8 cellular contexts compared by ENCODE assay signal in genomic region chr7:116953727-116954442, GRCh38. TPM values are rescaled to one million over a fixed set of nuclear protein-coding genes. Genes with fewer than 3 reads are reported as not detected.
DNase-seq lines count a peak whose midpoint lies in the region; ATAC-seq and TF ChIP-seq lines count a peak whose summit lies in the region.

No MANE protein-coding gene starts in this region.

- DNase-seq in AG10803 (ENCODE audit: low read depth) (peak; percentile 84), NCI-H2171 treated with DMSO at 0.1 percent for 48 hours (lab: John Stamatoyannopoulos, UW) (peak; percentile 83), endothelial cell (ENCODE audit: low spot score) (peak; percentile 56), mesenchymal stem cell (peak; percentile 92)
- DNase-seq in activated CD4-positive, alpha-beta T cell treated with anti-CD3 and anti-CD28 coated beads, Interleukin-2, amount 50 U/mL, for 4 hours: peak; percentile 12 to 13

- peak overlapping the region; percentile 68 to 92 for H3K14ac ChIP-seq in mesenchymal stem cell (ENCODE audit: low read length in 2 of 2)

- TF ChIP-seq CTCF in AG10803 (conservative IDR thresholded peaks at IDR 0.05; ENCODE audit: low read length) (no peak), endothelial cell (IDR thresholded peaks at IDR 0.05; ENCODE audit: unreplicated experiment) (no peak)

- peak overlapping the region; percentile 40 for H2BK15ac ChIP-seq in mesenchymal stem cell (ENCODE audit: low read depth, poor library complexity, severe bottlenecking)

- peak overlapping the region; percentile 73 for H3K4me3 ChIP-seq in AG10803 (ENCODE audit: low read length)
- H3K4me3 ChIP-seq in mesenchymal stem cell (ENCODE audit: insufficient read depth in 1 of 2, low read depth in 1 of 2, low read length in 2 of 2): peak overlapping the region; percentile 88

- H3K4ac ChIP-seq in mesenchymal stem cell (ENCODE audit: low read depth in 1 of 2, low read length in 2 of 2): peak overlapping the region; percentile 71 to 88

- peaks cover 13% of the 10 kb centered on the region for H3K36me3 Mint-ChIP-seq in endothelial cell (ENCODE audit: low read depth, unreplicated experiment)
- no peaks in the 10 kb centered on the region for H3K36me3 Mint-ChIP-seq in stimulated activated memory B cell treated with anti-CD40 and anti-IgM and Interleukin-4, amounts not matched to agents 10 μg/mL and 1 μg/mL and 100 μg/mL, for 72 hours

- peak overlapping the region; percentile 83 for H3K4me2 ChIP-seq in mesenchymal stem cell (ENCODE audit: low read length, poor library complexity, severe bottlenecking)

- H4K8ac ChIP-seq in mesenchymal stem cell (ENCODE audit: low read length): peak overlapping the region; percentile 94

- under 1% methylated on average over 75 of the region's 89 CpGs for WGBS in mesenchymal stem cell

- ATAC-seq in GM18517 (IDR thresholded peaks at IDR 0.05; ENCODE audit: unreplicated experiment) (peak; percentile 31), HG02981 (IDR thresholded peaks at IDR 0.05; ENCODE audit: unreplicated experiment) (peak; percentile 35)
- ATAC-seq in stimulated activated memory B cell treated with anti-CD40 and anti-IgM and Interleukin-4, amounts not matched to agents 10 μg/mL and 1 μg/mL and 100 μg/mL, for 72 hours: peak; percentile 77

- H4K91ac ChIP-seq in mesenchymal stem cell (ENCODE audit: low read length): peak overlapping the region; percentile 73

- H3K27ac ChIP-seq in mesenchymal stem cell (ENCODE audit: low read length, poor library complexity, severe bottlenecking): peak overlapping the region; percentile 100

- peak overlapping the region; percentile 97 for H2BK120ac ChIP-seq in mesenchymal stem cell (ENCODE audit: low read depth, low read length)

- H3K9me3 Mint-ChIP-seq in endothelial cell (ENCODE audit: unreplicated experiment): no peaks in the 10 kb centered on the region
- H3K9me3 Mint-ChIP-seq in stimulated activated memory B cell treated with anti-CD40 and anti-IgM and Interleukin-4, amounts not matched to agents 10 μg/mL and 1 μg/mL and 100 μg/mL, for 72 hours: no peaks in the 10 kb centered on the region

- no peak overlapping the region for H2BK12ac ChIP-seq in mesenchymal stem cell (ENCODE audit: low read length in 2 of 2)

- peaks cover 4% of the 10 kb centered on the region for H3K4me1 ChIP-seq in mesenchymal stem cell (ENCODE audit: control insufficient read depth, insufficient read depth, low read depth, low read length)

- peak overlapping the region in 1 of 2 experiments; percentile 6 for H3K23ac ChIP-seq in mesenchymal stem cell (ENCODE audit: low read length in 2 of 2)

- peak overlapping the region; percentile 93 for H2AFZ ChIP-seq in mesenchymal stem cell (ENCODE audit: low read depth, low read length)

- H2BK5ac ChIP-seq in mesenchymal stem cell (ENCODE audit: low read depth, low read length, poor library complexity, severe bottlenecking): peak overlapping the region; percentile 94

- peak overlapping the region; percentile 96 for H3K9ac ChIP-seq in mesenchymal stem cell (ENCODE audit: low read length)

- H2AK5ac ChIP-seq in mesenchymal stem cell (ENCODE audit: low read length, severe bottlenecking): no peak overlapping the region

- H3K4me3 Mint-ChIP-seq in endothelial cell (ENCODE audit: unreplicated experiment): peak overlapping the region; percentile 99
- peak overlapping the region; percentile 89 for H3K4me3 Mint-ChIP-seq in stimulated activated memory B cell treated with anti-CD40 and anti-IgM and Interleukin-4, amounts not matched to agents 10 μg/mL and 1 μg/mL and 100 μg/mL, for 72 hours

- no peaks in the 10 kb centered on the region for H3K27me3 ChIP-seq in mesenchymal stem cell (ENCODE audit: control insufficient read depth in 1 of 2, insufficient read depth in 1 of 2, low read length in 2 of 2)

- no peaks in the 10 kb centered on the region for H3K9me3 ChIP-seq in mesenchymal stem cell (ENCODE audit: control insufficient read depth, low read length)

- peak overlapping the region; percentile 96 to 98 for H3K18ac ChIP-seq in mesenchymal stem cell (ENCODE audit: low read depth in 1 of 2, low read length in 2 of 2)

- H3K27me3 Mint-ChIP-seq in endothelial cell (ENCODE audit: unreplicated experiment): peaks cover 14% of the 10 kb centered on the region
- no peaks in the 10 kb centered on the region for H3K27me3 Mint-ChIP-seq in stimulated activated memory B cell treated with anti-CD40 and anti-IgM and Interleukin-4, amounts not matched to agents 10 μg/mL and 1 μg/mL and 100 μg/mL, for 72 hours

- peaks cover 20% of the 10 kb centered on the region for H3K79me1 ChIP-seq in mesenchymal stem cell (replicated peaks; ENCODE audit: low read length, poor library complexity, severe bottlenecking)

- H3K27ac Mint-ChIP-seq in endothelial cell (ENCODE audit: unreplicated experiment): peak overlapping the region; percentile 99
- H3K27ac Mint-ChIP-seq in stimulated activated memory B cell treated with anti-CD40 and anti-IgM and Interleukin-4, amounts not matched to agents 10 μg/mL and 1 μg/mL and 100 μg/mL, for 72 hours: peak overlapping the region; percentile 87

- H3K36me3 ChIP-seq in mesenchymal stem cell (ENCODE audit: control insufficient read depth in 1 of 2, insufficient read depth in 2 of 2, low read depth in 1 of 2, low read length in 2 of 2): no peaks in the 10 kb centered on the region

- peaks cover 31% of the 10 kb centered on the region for H3K4me1 Mint-ChIP-seq in endothelial cell (ENCODE audit: unreplicated experiment)
- peaks cover 31% of the 10 kb centered on the region for H3K4me1 Mint-ChIP-seq in stimulated activated memory B cell treated with anti-CD40 and anti-IgM and Interleukin-4, amounts not matched to agents 10 μg/mL and 1 μg/mL and 100 μg/mL, for 72 hours

RNA-seq across cellular contexts. Expression of gene ST7, which starts 0.6 kb away (rescaled TPM):
- total RNA-seq in endothelial cell (ENCODE audit: unreplicated experiment): 44.1 TPM
- 23.8 TPM for polyA plus RNA-seq in mesenchymal stem cell (2013, experiment 1 of 2)
- polyA plus RNA-seq in mesenchymal stem cell (2013, experiment 2 of 2): 24.5 TPM

Comparison
In these comparisons a context has a peak if more than half of its experiments do, and no peak if none do; other contexts are left out.
1. Peak in every context shown above with its lines: DNase-seq, ATAC-seq, H3K4me3 ChIP-seq and H3K27ac ChIP-seq.
2. DNase-seq: peak in every context shown above with its lines; median percentile 92 in mesenchymal stem cell; 84 in AG10803; 83 in NCI-H2171 treated with DMSO at 0.1 percent for 48 hours; 56 in endothelial cell; 12 in activated CD4-positive, alpha-beta T cell treated with anti-CD3 and anti-CD28 coated beads, Interleukin-2, amount 50 U/mL, for 4 hours.